Comparison of ENCODE assay signal across 8 cellular contexts in genomic region chr4:165325732-165326512, GRCh38. TPM values are rescaled to one million over a fixed set of nuclear protein-coding genes. Genes with fewer than 3 reads are reported as not detected.
DNase-seq lines count a peak whose midpoint lies in the region; FAIRE-seq lines count a peak whose summit lies in the region.

No MANE protein-coding gene starts in this region.

- FAIRE-seq in urothelium cell line (lab: Jason Lieb, UNC): peak; percentile 27

- no peaks in the 10 kb centered on the region for H3K9me3 Mint-ChIP-seq in activated naive CD8-positive, alpha-beta T cell treated with anti-CD3 and anti-CD28 coated beads for 36 hours

- peak; percentile 35 to 42 for DNase-seq in AML-193 (lab: John Stamatoyannopoulos, UW)
- DNase-seq in HT-29 (ENCODE audit: low spot score): peak; percentile 22
- DNase-seq in activated naive CD8-positive, alpha-beta T cell treated with anti-CD3 and anti-CD28 coated beads for 36 hours: no peak
- DNase-seq in kidney tubule cell (ENCODE audit: low spot score): peak; percentile 86
- DNase-seq in urothelium cell line (ENCODE audit: low spot score): peak; percentile 48
- DNase-seq in NCI-H2029 treated with DMSO at 0.1 percent for 48 hours (lab: John Stamatoyannopoulos, UW): no peak
- no peak for DNase-seq in D341Med (ENCODE audit: low spot score)
- DNase-seq in activated CD8-positive, alpha-beta memory T cell treated with anti-CD3 and anti-CD28 coated beads, Interleukin-2, amount 50 U/mL, for 4 hours: no peak

- H3K4me3 Mint-ChIP-seq in activated naive CD8-positive, alpha-beta T cell treated with anti-CD3 and anti-CD28 coated beads for 36 hours: peak overlapping the region; percentile 1

- no peaks in the 10 kb centered on the region for H3K27me3 Mint-ChIP-seq in activated naive CD8-positive, alpha-beta T cell treated with anti-CD3 and anti-CD28 coated beads for 36 hours

- peaks cover 10% of the 10 kb centered on the region for H3K36me3 Mint-ChIP-seq in activated naive CD8-positive, alpha-beta T cell treated with anti-CD3 and anti-CD28 coated beads for 36 hours

- peaks cover 21% of the 10 kb centered on the region for H3K4me1 Mint-ChIP-seq in activated naive CD8-positive, alpha-beta T cell treated with anti-CD3 and anti-CD28 coated beads for 36 hours

- H3K27ac Mint-ChIP-seq in activated naive CD8-positive, alpha-beta T cell treated with anti-CD3 and anti-CD28 coated beads for 36 hours: peak overlapping the region; percentile 1

RNA-seq across cellular contexts. Expression of gene MSMO1, which starts 1.5 kb away (rescaled TPM):
- total RNA-seq in HT-29 (2014; rRNA removed; shearing (Covaris generic)): 24.5 and 39.6 TPM in 2 replicates
- 10 to 100 TPM; 29.2 to 30.0 TPM for total RNA-seq in activated naive CD8-positive, alpha-beta T cell treated with anti-CD3 and anti-CD28 coated beads for 36 hours

RNA-seq across cellular contexts. Expression of gene CPE, which starts 52.9 kb away (rescaled TPM):
- total RNA-seq in HT-29 (2014; rRNA removed; shearing (Covaris generic)): not detected in 2 replicates
- total RNA-seq in activated naive CD8-positive, alpha-beta T cell treated with anti-CD3 and anti-CD28 coated beads for 36 hours: not detected

Comparison
In these comparisons a context has a peak if more than half of its experiments do, and no peak if none do; other contexts are left out.
1. DNase-seq: peak in AML-193 (2 of 2), HT-29 (single experiment), kidney tubule cell (single experiment) and urothelium cell line (single experiment); none in activated naive CD8-positive, alpha-beta T cell treated with anti-CD3 and anti-CD28 coated beads for 36 hours (single experiment), NCI-H2029 treated with DMSO at 0.1 percent for 48 hours (single experiment), D341Med (single experiment) and activated CD8-positive, alpha-beta memory T cell treated with anti-CD3 and anti-CD28 coated beads, Interleukin-2, amount 50 U/mL, for 4 hours (single experiment).